Comparison of ENCODE assay signal across 8 cellular contexts in the genomic region with DNA sequence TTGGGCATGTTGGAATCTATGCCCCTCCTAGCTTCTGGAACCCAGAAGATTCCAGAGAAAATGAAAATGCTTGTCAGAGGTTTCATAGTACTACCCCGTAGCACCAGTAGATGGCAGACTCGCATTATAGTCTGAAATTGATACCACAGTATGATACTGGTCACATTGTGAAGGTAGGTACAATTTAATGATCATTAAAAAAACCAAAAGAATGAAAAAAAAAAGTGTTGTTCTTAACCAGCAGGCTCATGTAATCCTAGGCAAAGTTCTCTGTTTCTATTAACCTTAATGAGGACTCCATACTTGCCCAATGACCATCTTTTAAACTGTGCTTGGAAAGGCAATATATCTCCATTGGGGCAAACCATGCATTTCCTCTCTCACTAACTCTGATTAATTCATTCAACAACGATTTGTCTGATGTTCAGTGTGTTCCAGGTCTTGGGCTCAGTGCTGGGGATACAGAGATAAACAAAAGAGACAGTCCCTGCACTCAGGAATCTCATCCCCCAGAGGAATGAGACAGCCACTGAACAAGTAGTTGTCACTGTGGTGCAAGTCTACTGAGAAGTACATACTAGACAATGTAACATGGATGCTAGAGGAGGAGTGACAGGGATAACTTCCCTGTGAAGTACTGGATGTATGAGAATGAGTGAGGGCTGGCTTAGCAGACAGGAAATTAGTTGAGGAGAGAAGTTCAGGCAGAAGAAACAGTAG.
DNase-seq lines count a peak whose midpoint lies in the region; ATAC-seq, FAIRE-seq and TF ChIP-seq lines count a peak whose summit lies in the region.

No MANE protein-coding gene starts in this region.

- DNase-seq in AG20443 (ENCODE audit: low spot score) (peak; percentile 38), GM18507 (ENCODE audit: extremely low spot score, insufficient read length, low read depth) (no peak), NCI-H345 treated with DMSO at 0.1 percent for 48 hours (lab: John Stamatoyannopoulos, UW; ENCODE audit: unreplicated experiment) (peak; percentile 20), lower lobe of right lung (no peak), upper lobe of right lung (no peak), hepatic stellate cell (ENCODE audit: low spot score) (no peak)

- H3K4me1 ChIP-seq in lower lobe of right lung (no peaks in the 10 kb centered on the region), upper lobe of right lung (no peaks in the 10 kb centered on the region)

- TF ChIP-seq CTCF in lower lobe of right lung (IDR thresholded peaks at IDR 0.05) (peak; percentile 71), upper lobe of right lung (IDR thresholded peaks at IDR 0.05) (peak; percentile 75)

- FAIRE-seq in GM18507 (lab: Jason Lieb, UNC), result peak; percentile 83

- peak overlapping the region; percentile 80 for H3K27ac ChIP-seq in cingulate gyrus (ENCODE audit: low read depth, low read length)
- H3K27ac ChIP-seq in lower lobe of right lung, result peak overlapping the region; percentile 34
- no peak overlapping the region for H3K27ac ChIP-seq in upper lobe of right lung

- H3K36me3 ChIP-seq in lower lobe of right lung (no peaks in the 10 kb centered on the region), upper lobe of right lung (no peaks in the 10 kb centered on the region)

- no peaks in the 10 kb centered on the region for H3K27me3 ChIP-seq in lower lobe of right lung (ENCODE audit: low read depth)
- no peaks in the 10 kb centered on the region for H3K27me3 ChIP-seq in upper lobe of right lung

- ATAC-seq in HG02938 (IDR thresholded peaks at IDR 0.05; ENCODE audit: unreplicated experiment), result peak; percentile 74
- ATAC-seq in lower lobe of right lung, result peak; percentile 73 to 75
- peak; percentile 78 for ATAC-seq in upper lobe of right lung

- H3K4me3 ChIP-seq in lower lobe of right lung, result no peak overlapping the region
- H3K4me3 ChIP-seq in upper lobe of right lung, result no peak overlapping the region

- no peaks in the 10 kb centered on the region for H3K9me3 ChIP-seq in lower lobe of right lung
- H3K9me3 ChIP-seq in upper lobe of right lung, result no peaks in the 10 kb centered on the region

- intact Hi-C loops in lower lobe of right lung (cut with DNase I), result no loop called here
- intact Hi-C loops in upper lobe of right lung (cut with DNase I), result no loop called here

Comparison
In these comparisons a context has a peak if more than half of its experiments do, and no peak if none do; other contexts are left out.
1. DNase-seq: peak in AG20443 (single experiment) and NCI-H345 treated with DMSO at 0.1 percent for 48 hours (single experiment); none in GM18507 (single experiment), lower lobe of right lung (single experiment), upper lobe of right lung (single experiment) and hepatic stellate cell (single experiment).
2. Peak in every context shown above with its lines, with median percentiles within 50 percentile points of each other: ATAC-seq.